In genomic region chr6:157760589-157761330, GRCh38 we compare ENCODE assay signal across 8 cellular contexts.
DNase-seq lines count a peak whose midpoint lies in the region; ATAC-seq and TF ChIP-seq lines count a peak whose summit lies in the region.

No MANE protein-coding gene starts in this region.

- no peak for TF ChIP-seq POLR2A in stomach (IDR thresholded peaks at IDR 0.05)

- H3K36me3 ChIP-seq in BJ (ENCODE audit: control insufficient read depth, insufficient read depth, low read length) (no peaks in the 10 kb centered on the region), stomach (no peaks in the 10 kb centered on the region), HAP-1 (replicated peaks) (no peaks in the 10 kb centered on the region)
- H3K36me3 ChIP-seq in effector memory CD4-positive, alpha-beta T cell (ENCODE audit: control insufficient read depth, insufficient read depth, low read length) = no peaks in the 10 kb centered on the region

- TF ChIP-seq EP300 in stomach (IDR thresholded peaks at IDR 0.05) = no peak

- H3K27me3 ChIP-seq in BJ (ENCODE audit: control insufficient read depth, insufficient read depth, low read length) (no peaks in the 10 kb centered on the region), stomach (no peaks in the 10 kb centered on the region), HAP-1 (ENCODE audit: low read depth) (peaks cover 14% of the 10 kb centered on the region)
- no peaks in the 10 kb centered on the region for H3K27me3 ChIP-seq in effector memory CD4-positive, alpha-beta T cell (replicated peaks; ENCODE audit: control insufficient read depth, insufficient read depth, low read length, poor library complexity, severe bottlenecking)

- DNase-seq in BJ (ENCODE audit: low read depth) = peak; percentile 95
- DNase-seq in RWPE1 (ENCODE audit: low spot score) = peak; percentile 67
- peak in 1 of 3 donors; percentile 26 for DNase-seq in effector memory CD4-positive, alpha-beta T cell
- no peak for DNase-seq in stomach
- DNase-seq in GM19238 (ENCODE audit: insufficient read length, low spot score) = no peak
- DNase-seq in HAP-1 (ENCODE audit: low spot score in 2 of 2) = no peak

- TF ChIP-seq CTCF in BJ (IDR thresholded peaks at IDR 0.05; ENCODE audit: insufficient read depth, low read depth, low read length) (no peak), RWPE1 (conservative IDR thresholded peaks at IDR 0.05; ENCODE audit: low read depth) (no peak), stomach (IDR thresholded peaks at IDR 0.05) (no peak)

- 61 to 74% (median 69%) methylated on average over 7 of the region's 7 CpGs for WGBS in stomach, 5 donors

- peak; percentile 5 for ATAC-seq in HG02571 (IDR thresholded peaks at IDR 0.05; ENCODE audit: unreplicated experiment)
- no peak for ATAC-seq in HG03457 (IDR thresholded peaks at IDR 0.05; ENCODE audit: unreplicated experiment)

- no peak overlapping the region for H3K4me3 ChIP-seq in BJ (ENCODE audit: low read depth, low read length)
- no peak overlapping the region for H3K4me3 ChIP-seq in effector memory CD4-positive, alpha-beta T cell (ENCODE audit: insufficient read depth, low read depth, low read length, poor library complexity, severe bottlenecking)
- H3K4me3 ChIP-seq in stomach = no peak overlapping the region
- H3K4me3 ChIP-seq in HAP-1 = no peak overlapping the region

- no peaks in the 10 kb centered on the region for H3K9me3 ChIP-seq in effector memory CD4-positive, alpha-beta T cell (ENCODE audit: control insufficient read depth, low read length)
- no peaks in the 10 kb centered on the region for H3K9me3 ChIP-seq in stomach
- H3K9me3 ChIP-seq in HAP-1 = no peaks in the 10 kb centered on the region

- in situ Hi-C loops in HAP-1 (cut with MboI; ENCODE audit: low sequenced_read_pairs) = no loop called here

- H3K4me1 ChIP-seq in effector memory CD4-positive, alpha-beta T cell (ENCODE audit: control insufficient read depth, insufficient read depth, low read length, poor library complexity, severe bottlenecking) = peaks cover 46% of the 10 kb centered on the region
- peaks cover 40 to 68% (median 56%) of the 10 kb centered on the region in 4 donors for H3K4me1 ChIP-seq in stomach
- peaks cover 8% of the 10 kb centered on the region for H3K4me1 ChIP-seq in HAP-1

- CTCF ChIA-PET in BJ (lab: Yijun Ruan, JAX) (interaction anchor here (1.0 to 5.8 kb wide), 6 partner anchors 47 to 446 kb away, joined by 3 to 30 read pairs (median 6); no protein-coding TSS in a partner anchor), RWPE1 (lab: Yijun Ruan, JAX) (interaction anchor here (0.6 kb wide), 1 partner anchor 12 kb away, joined by 4 read pairs; no protein-coding TSS in a partner anchor)

- POLR2A ChIA-PET in BJ (lab: Charles Lee) (interaction anchor here (0.5 kb wide), 1 partner anchor 233 kb away, joined by 11 read pairs; no protein-coding TSS in a partner anchor), RWPE1 (lab: Yijun Ruan, JAX; ENCODE audit: low non-redundant PET) (no interaction called here)

- intact Hi-C loops in stomach (cut with DNase I; ENCODE audit: low total_unique reads) = no loop called here

- H3K27ac ChIP-seq in RWPE1 (peak overlapping the region; percentile 84), stomach (peak overlapping the region; percentile 41 to 68 (median 60))
- H3K27ac ChIP-seq in effector memory CD4-positive, alpha-beta T cell (ENCODE audit: insufficient read depth, low read length, poor library complexity, severe bottlenecking) = peak overlapping the region; percentile 50

Comparison
In these comparisons a context has a peak if more than half of its experiments do, and no peak if none do; other contexts are left out.
1. DNase-seq: peak in BJ (single experiment) and RWPE1 (single experiment); none in stomach (single experiment), GM19238 (single experiment) and HAP-1 (0 of 2).
2. Peak in every context shown above with its lines, with median percentiles within 50 percentile points of each other: H3K27ac ChIP-seq.